ENCODE assay signal across 38 cellular contexts in genomic region chr6:154056536-154056935, GRCh38. TPM values are rescaled to one million over a fixed set of nuclear protein-coding genes. Genes with fewer than 3 reads are reported as not detected.
"Had no signal": no experiment of that assay in that cellular context is flagged by ENCODE, and none has a peak within 500 bp of the region (broad histone marks: within the 10 kb centered on the region; RNA-seq: fewer than 3 reads in every experiment).

No MANE protein-coding gene starts in this region.

- H3K4me1 Mint-ChIP-seq: activated CD4-positive, alpha-beta memory T cell treated with anti-CD3 and anti-CD28 coated beads, Interleukin-2, amount 10 ng/mL, durations not matched to agents 7 days and 5 days; activated CD4-positive, alpha-beta T cell treated with anti-CD3 and anti-CD28 coated beads for 36 hours; activated CD4-positive, alpha-beta T cell treated with anti-CD3 and anti-CD28 coated beads, Interleukin-2, amount 10 ng/mL, durations not matched to agents 7 days and 5 days; activated CD8-positive, alpha-beta memory T cell treated with anti-CD3 and anti-CD28 coated beads, Interleukin-2, amount 10 ng/mL, durations not matched to agents 7 days and 5 days; activated naive CD8-positive, alpha-beta T cell treated with anti-CD3 and anti-CD28 coated beads for 36 hours; activated T-helper 17 cell treated with anti-CD3 and anti-CD28 coated beads, Interleukin-2, amount 50 U/mL, for 72 hours; brain; central memory CD8-positive, alpha-beta T cell; T-cell; T-helper 17 cell had no signal

- H3K27ac Mint-ChIP-seq: activated CD4-positive, alpha-beta memory T cell treated with anti-CD3 and anti-CD28 coated beads, Interleukin-2, amount 10 ng/mL, durations not matched to agents 7 days and 5 days; activated CD4-positive, alpha-beta T cell treated with anti-CD3 and anti-CD28 coated beads for 36 hours; activated CD4-positive, alpha-beta T cell treated with anti-CD3 and anti-CD28 coated beads, Interleukin-2, amount 10 ng/mL, durations not matched to agents 7 days and 5 days; activated CD8-positive, alpha-beta memory T cell treated with anti-CD3 and anti-CD28 coated beads, Interleukin-2, amount 10 ng/mL, durations not matched to agents 7 days and 5 days; activated CD8-positive, alpha-beta T cell treated with anti-CD3 and anti-CD28 coated beads, Interleukin-2, amount 10 ng/mL, durations not matched to agents 7 days and 5 days; activated naive CD4-positive, alpha-beta T cell treated with anti-CD3 and anti-CD28 coated beads for 36 hours; activated naive CD4-positive, alpha-beta T cell treated with anti-CD3 and anti-CD28 coated beads, Interleukin-2, amount 50 U/mL, for 72 hours; activated naive CD8-positive, alpha-beta T cell treated with anti-CD3 and anti-CD28 coated beads for 36 hours; activated T-cell treated with anti-CD3 and anti-CD28 coated beads, Interleukin-2, amount 50 U/mL, for 72 hours; activated T-helper 1 cell treated with anti-CD3 and anti-CD28 coated beads, Interleukin-12 subunit alpha, Interleukin-12 subunit beta, Interleukin-2, Interleukin-4 antibody, amounts not matched to agents 30 ng/mL and 10 ng/mL and 1 ng/mL, durations not matched to agents 14 hours and 24 hours and 36 hours; activated T-helper 17 cell treated with anti-CD3 and anti-CD28 coated beads, Interleukin-2, amount 50 U/mL, for 72 hours; brain; T-cell; T-helper 17 cell had no signal

- H3K9me3 ChIP-seq: adrenal gland, ascending aorta had no signal

- H3K36me3 Mint-ChIP-seq: activated CD8-positive, alpha-beta memory T cell treated with anti-CD3 and anti-CD28 coated beads, Interleukin-2, amount 10 ng/mL, durations not matched to agents 7 days and 5 days; activated naive CD4-positive, alpha-beta T cell treated with anti-CD3 and anti-CD28 coated beads, Interleukin-2, amount 50 U/mL, for 72 hours; activated naive CD8-positive, alpha-beta T cell treated with anti-CD3 and anti-CD28 coated beads for 36 hours; brain; T-cell had no signal

- H3K27me3 ChIP-seq: adrenal gland, ascending aorta, cardiac muscle cell had no signal

- H3K27ac ChIP-seq: adrenal gland, ascending aorta, cardiac muscle cell, VCaP had no signal

- FAIRE-seq: bronchial epithelial cell, TTC549 had no signal

- DNase-seq: activated CD4-positive, alpha-beta memory T cell treated with anti-CD3 and anti-CD28 coated beads, Interleukin-2, amount 10 ng/mL, durations not matched to agents 7 days and 5 days; activated CD4-positive, alpha-beta T cell treated with anti-CD3 and anti-CD28 coated beads for 1 hour; activated CD4-positive, alpha-beta T cell treated with anti-CD3 and anti-CD28 coated beads for 36 hours; activated CD4-positive, alpha-beta T cell treated with anti-CD3 and anti-CD28 coated beads for 48 hours; activated CD4-positive, alpha-beta T cell treated with anti-CD3 and anti-CD28 coated beads, Interleukin-2, amount 10 ng/mL, durations not matched to agents 7 days and 5 days; activated CD4-positive, alpha-beta T cell treated with anti-CD3 and anti-CD28 coated beads, Interleukin-2, amount 50 U/mL, for 48 hours; activated CD4-positive, CD25-positive, alpha-beta regulatory T cell; activated CD8-positive, alpha-beta memory T cell treated with anti-CD3 and anti-CD28 coated beads for 24 hours; activated CD8-positive, alpha-beta memory T cell treated with anti-CD3 and anti-CD28 coated beads, Interleukin-2, amount 10 ng/mL, durations not matched to agents 7 days and 5 days; activated CD8-positive, alpha-beta T cell treated with anti-CD3 and anti-CD28 coated beads, Interleukin-2, amount 10 ng/mL, durations not matched to agents 7 days and 5 days; activated effector memory CD4-positive, alpha-beta T cell treated with anti-CD3 and anti-CD28 coated beads, Interleukin-2, amount 50 U/mL, for 16 hours; activated gamma-delta T cell treated with Interleukin-2 at 50 U/mL for 16 hours; activated naive CD4-positive, alpha-beta T cell; activated naive CD4-positive, alpha-beta T cell treated with anti-CD3 and anti-CD28 coated beads for 36 hours; activated naive CD4-positive, alpha-beta T cell treated with anti-CD3 and anti-CD28 coated beads, Interleukin-2, amount 50 U/mL, for 16 hours; activated naive CD8-positive, alpha-beta T cell treated with anti-CD3 and anti-CD28 coated beads for 36 hours; activated T-cell treated with anti-CD3 and anti-CD28 coated beads for 4 hours; activated T-cell treated with anti-CD3 and anti-CD28 coated beads, Interleukin-2, amount 50 U/mL, for 1 hour; activated T-cell treated with anti-CD3 and anti-CD28 coated beads, Interleukin-2, amount 50 U/mL, for 4 hours; activated T-cell treated with anti-CD3 and anti-CD28 coated beads, Interleukin-2, amount 50 U/mL, for 72 hours; adrenal gland; amniotic stem cell; T-cell; T-helper 17 cell; T-helper 9 cell had no signal

- H3K27me3 Mint-ChIP-seq: activated CD4-positive, alpha-beta memory T cell treated with anti-CD3 and anti-CD28 coated beads, Interleukin-2, amount 10 ng/mL, durations not matched to agents 7 days and 5 days; activated CD4-positive, alpha-beta T cell treated with anti-CD3 and anti-CD28 coated beads for 36 hours; activated CD8-positive, alpha-beta memory T cell treated with anti-CD3 and anti-CD28 coated beads, Interleukin-2, amount 10 ng/mL, durations not matched to agents 7 days and 5 days; brain; central memory CD8-positive, alpha-beta T cell had no signal

- H3K4me3 ChIP-seq: adrenal gland, ascending aorta, cardiac muscle cell had no signal

- H3K4me1 ChIP-seq: adrenal gland, ascending aorta had no signal

- ATAC-seq: activated CD4-positive, alpha-beta T cell treated with anti-CD3 and anti-CD28 coated beads for 36 hours; activated CD4-positive, CD25-positive, alpha-beta regulatory T cell treated with anti-CD3 and anti-CD28 coated beads, Interleukin-2, amount 50 U/mL, for 24 hours; activated CD8-positive, alpha-beta memory T cell treated with anti-CD3 and anti-CD28 coated beads, Interleukin-2, amount 10 ng/mL, durations not matched to agents 7 days and 5 days; activated CD8-positive, alpha-beta T cell treated with anti-CD3 and anti-CD28 coated beads, Interleukin-2, amount 10 ng/mL, durations not matched to agents 7 days and 5 days; activated naive CD4-positive, alpha-beta T cell treated with anti-CD3 and anti-CD28 coated beads, Interleukin-2, amount 50 U/mL, for 72 hours; activated T-cell treated with anti-CD3 and anti-CD28 coated beads, Interleukin-2, amount 50 U/mL, for 4 hours; activated T-cell treated with anti-CD3 and anti-CD28 coated beads, Interleukin-2, amount 50 U/mL, for 72 hours; activated T-helper 17 cell treated with anti-CD3 and anti-CD28 coated beads, Interleukin-2, amount 50 U/mL, for 72 hours; T-cell; T-helper 17 cell had no signal

- H3K36me3 ChIP-seq: adrenal gland, ascending aorta, cardiac muscle cell had no signal

- H3K9me3 Mint-ChIP-seq: activated CD4-positive, alpha-beta memory T cell treated with anti-CD3 and anti-CD28 coated beads, Interleukin-2, amount 10 ng/mL, durations not matched to agents 7 days and 5 days; activated CD4-positive, alpha-beta T cell treated with anti-CD3 and anti-CD28 coated beads, Interleukin-2, amount 10 ng/mL, durations not matched to agents 7 days and 5 days; activated naive CD4-positive, alpha-beta T cell treated with anti-CD3 and anti-CD28 coated beads for 36 hours; activated naive CD8-positive, alpha-beta T cell treated with anti-CD3 and anti-CD28 coated beads for 36 hours; activated T-helper 1 cell treated with anti-CD3 and anti-CD28 coated beads, Interleukin-12 subunit alpha, Interleukin-12 subunit beta, Interleukin-2, Interleukin-4 antibody, amounts not matched to agents 30 ng/mL and 10 ng/mL and 1 ng/mL, durations not matched to agents 14 hours and 24 hours and 36 hours had no signal

- H3K4me3 Mint-ChIP-seq: activated CD4-positive, alpha-beta memory T cell treated with anti-CD3 and anti-CD28 coated beads, Interleukin-2, amount 10 ng/mL, durations not matched to agents 7 days and 5 days; activated CD4-positive, alpha-beta T cell treated with anti-CD3 and anti-CD28 coated beads for 36 hours; activated CD4-positive, alpha-beta T cell treated with anti-CD3 and anti-CD28 coated beads, Interleukin-2, amount 10 ng/mL, durations not matched to agents 7 days and 5 days; activated CD8-positive, alpha-beta memory T cell treated with anti-CD3 and anti-CD28 coated beads, Interleukin-2, amount 10 ng/mL, durations not matched to agents 7 days and 5 days; activated CD8-positive, alpha-beta T cell treated with anti-CD3 and anti-CD28 coated beads, Interleukin-2, amount 10 ng/mL, durations not matched to agents 7 days and 5 days; activated naive CD4-positive, alpha-beta T cell treated with anti-CD3 and anti-CD28 coated beads for 36 hours; activated naive CD8-positive, alpha-beta T cell treated with anti-CD3 and anti-CD28 coated beads for 36 hours; activated T-cell treated with anti-CD3 and anti-CD28 coated beads, Interleukin-2, amount 50 U/mL, for 4 hours; activated T-cell treated with anti-CD3 and anti-CD28 coated beads, Interleukin-2, amount 50 U/mL, for 72 hours; activated T-helper 1 cell treated with anti-CD3 and anti-CD28 coated beads, Interleukin-12 subunit alpha, Interleukin-12 subunit beta, Interleukin-2, Interleukin-4 antibody, amounts not matched to agents 30 ng/mL and 10 ng/mL and 1 ng/mL, durations not matched to agents 14 hours and 24 hours and 36 hours; activated T-helper 17 cell treated with anti-CD3 and anti-CD28 coated beads, Interleukin-2, amount 50 U/mL, for 72 hours; central memory CD8-positive, alpha-beta T cell; T-cell; T-helper 17 cell had no signal

RNA-seq across cellular contexts. Expression of gene OPRM1, which starts 17.5 kb away (rescaled TPM):
- total RNA-seq: activated CD4-positive, alpha-beta memory T cell treated with anti-CD3 and anti-CD28 coated beads, Interleukin-2, amount 10 ng/mL, durations not matched to agents 7 days and 5 days; activated CD4-positive, alpha-beta T cell treated with anti-CD3 and anti-CD28 coated beads for 36 hours; activated CD4-positive, alpha-beta T cell treated with anti-CD3 and anti-CD28 coated beads, Interleukin-2, amount 10 ng/mL, durations not matched to agents 7 days and 5 days; activated CD8-positive, alpha-beta memory T cell treated with anti-CD3 and anti-CD28 coated beads, Interleukin-2, amount 10 ng/mL, durations not matched to agents 7 days and 5 days; activated CD8-positive, alpha-beta T cell treated with anti-CD3 and anti-CD28 coated beads, Interleukin-2, amount 10 ng/mL, durations not matched to agents 7 days and 5 days; activated naive CD4-positive, alpha-beta T cell treated with anti-CD3 and anti-CD28 coated beads for 36 hours; activated naive CD4-positive, alpha-beta T cell treated with anti-CD3 and anti-CD28 coated beads, Interleukin-2, amount 50 U/mL, for 72 hours; activated naive CD8-positive, alpha-beta T cell treated with anti-CD3 and anti-CD28 coated beads for 36 hours; activated T-cell treated with anti-CD3 and anti-CD28 coated beads, Interleukin-2, amount 50 U/mL, for 4 hours; activated T-cell treated with anti-CD3 and anti-CD28 coated beads, Interleukin-2, amount 50 U/mL, for 72 hours; activated T-helper 1 cell treated with anti-CD3 and anti-CD28 coated beads, Interleukin-12 subunit alpha, Interleukin-12 subunit beta, Interleukin-2, Interleukin-4 antibody, amounts not matched to agents 30 ng/mL and 10 ng/mL and 1 ng/mL, durations not matched to agents 14 hours and 24 hours and 36 hours; activated T-helper 17 cell treated with anti-CD3 and anti-CD28 coated beads, Interleukin-2, amount 50 U/mL, for 72 hours; ascending aorta; bronchial epithelial cell; cardiac muscle cell; T-cell; T-helper 1 cell treated with Interleukin-12 subunit alpha and Interleukin-12 subunit beta and Interleukin-4 antibody, amounts not matched to agents 30 ng/mL and 1 ng/mL, for 36 hours; T-helper 17 cell; T-helper 2 cell treated with Interferon-gamma antibody and Interleukin-4, amounts not matched to agents 100 ng/mL and 5 ng/mL, for 36 hours had no signal
- polyA plus RNA-seq: cardiac muscle cell had no signal
